In the genomic region with DNA sequence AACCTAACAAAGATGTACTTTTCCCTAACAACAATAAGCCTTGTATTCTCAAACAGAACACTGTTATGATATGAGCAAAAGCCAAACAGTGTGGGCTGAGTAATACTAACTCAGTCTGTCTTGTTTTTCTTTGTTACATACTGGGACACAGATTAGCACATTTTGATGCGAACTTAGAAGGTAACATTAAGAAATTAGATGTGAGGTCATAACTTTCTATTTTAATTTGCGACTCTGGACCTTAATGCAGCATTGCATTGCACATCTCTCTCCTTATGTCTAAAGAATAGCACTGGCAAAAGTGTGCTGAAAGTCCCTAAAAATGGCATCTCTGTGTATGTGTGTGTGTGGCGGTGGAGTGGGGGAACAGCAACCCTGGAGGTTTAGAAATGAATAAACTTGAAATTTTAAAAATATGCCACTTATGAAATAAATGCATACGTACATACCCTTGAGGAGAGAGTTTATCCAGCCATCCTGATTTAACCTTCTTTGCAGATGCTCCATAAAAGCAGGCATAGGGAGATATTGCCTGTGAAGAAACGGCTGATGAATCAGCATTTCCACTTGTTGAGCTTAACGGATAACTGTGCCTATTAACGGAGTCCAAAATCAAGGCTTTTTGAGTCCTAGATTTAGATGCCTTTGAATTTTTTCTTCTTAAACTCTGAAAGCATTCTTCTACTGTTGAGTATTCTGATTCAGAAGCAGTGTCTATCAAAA, we compare ENCODE assay signal across 11 cellular contexts.
DNase-seq lines count a peak whose midpoint lies in the region; ATAC-seq lines count a peak whose summit lies in the region.
"Had no signal": no experiment of that assay in that cellular context is flagged by ENCODE, and none has a peak within 500 bp of the region (broad histone marks: within the 10 kb centered on the region; RNA-seq: fewer than 3 reads in every experiment).

No MANE protein-coding gene starts in this region.

- no peaks in the 10 kb centered on the region for H3K27me3 Mint-ChIP-seq in effector memory CD8-positive, alpha-beta T cell
- H3K27me3 Mint-ChIP-seq: naive thymus-derived CD4-positive, alpha-beta T cell had no signal

- no peak overlapping the region for H3K4me3 ChIP-seq in effector memory CD4-positive, alpha-beta T cell (ENCODE audit: insufficient read depth, low read depth, low read length, poor library complexity, severe bottlenecking)

- no peaks in the 10 kb centered on the region for H3K9me3 ChIP-seq in effector memory CD4-positive, alpha-beta T cell (ENCODE audit: control insufficient read depth, low read length)

- peak overlapping the region; percentile 75 to 92 for H3K27ac Mint-ChIP-seq in effector memory CD8-positive, alpha-beta T cell

- H3K4me1 Mint-ChIP-seq in effector memory CD8-positive, alpha-beta T cell (ENCODE audit: low read depth in 2 of 2) = peaks cover 31 to 75% of the 10 kb centered on the region in 2 donors

- ATAC-seq in GM19351 (IDR thresholded peaks at IDR 0.05; ENCODE audit: unreplicated experiment) (peak; percentile 52), HG03439 (IDR thresholded peaks at IDR 0.05; ENCODE audit: unreplicated experiment) (peak; percentile 57)
- peak; percentile 8 for ATAC-seq in effector memory CD8-positive, alpha-beta T cell (replicated peaks)
- ATAC-seq: naive thymus-derived CD4-positive, alpha-beta T cell had no signal

- no peak overlapping the region for H3K27ac ChIP-seq in effector memory CD4-positive, alpha-beta T cell (ENCODE audit: insufficient read depth, low read length, poor library complexity, severe bottlenecking)

- H3K4me1 ChIP-seq in effector memory CD4-positive, alpha-beta T cell (ENCODE audit: control insufficient read depth, insufficient read depth, low read length, poor library complexity, severe bottlenecking) = peaks cover 8% of the 10 kb centered on the region

- no peaks in the 10 kb centered on the region for H3K9me3 Mint-ChIP-seq in effector memory CD8-positive, alpha-beta T cell
- H3K9me3 Mint-ChIP-seq: CD14-positive monocyte; naive thymus-derived CD4-positive, alpha-beta T cell had no signal

- peak; percentile 13 for DNase-seq in ELR (ENCODE audit: low read depth)
- no peak for DNase-seq in effector memory CD8-positive, alpha-beta T cell
- no peak for DNase-seq in SIG-M5 (lab: John Stamatoyannopoulos, UW)
- no peak for DNase-seq in NCI-H2196 treated with DMSO at 0.1 percent for 48 hours (lab: John Stamatoyannopoulos, UW; ENCODE audit: unreplicated experiment)
- no peak for DNase-seq in effector memory CD4-positive, alpha-beta T cell
- DNase-seq in DMS79 (lab: John Stamatoyannopoulos, UW) = no peak
- DNase-seq: naive thymus-derived CD4-positive, alpha-beta T cell; NCI-H226 had no signal

- H3K36me3 Mint-ChIP-seq in effector memory CD8-positive, alpha-beta T cell (ENCODE audit: insufficient read depth) = peaks cover 67% of the 10 kb centered on the region

- H3K27me3 ChIP-seq in effector memory CD4-positive, alpha-beta T cell (replicated peaks; ENCODE audit: control insufficient read depth, insufficient read depth, low read length, poor library complexity, severe bottlenecking) = no peaks in the 10 kb centered on the region

- H3K4me3 Mint-ChIP-seq in effector memory CD8-positive, alpha-beta T cell = peak overlapping the region in 1 of 2 donors; percentile 74
- H3K4me3 Mint-ChIP-seq: CD14-positive monocyte had no signal

- H3K36me3 ChIP-seq in effector memory CD4-positive, alpha-beta T cell (ENCODE audit: control insufficient read depth, insufficient read depth, low read length) = peaks cover 17% of the 10 kb centered on the region
